In the genomic region with DNA sequence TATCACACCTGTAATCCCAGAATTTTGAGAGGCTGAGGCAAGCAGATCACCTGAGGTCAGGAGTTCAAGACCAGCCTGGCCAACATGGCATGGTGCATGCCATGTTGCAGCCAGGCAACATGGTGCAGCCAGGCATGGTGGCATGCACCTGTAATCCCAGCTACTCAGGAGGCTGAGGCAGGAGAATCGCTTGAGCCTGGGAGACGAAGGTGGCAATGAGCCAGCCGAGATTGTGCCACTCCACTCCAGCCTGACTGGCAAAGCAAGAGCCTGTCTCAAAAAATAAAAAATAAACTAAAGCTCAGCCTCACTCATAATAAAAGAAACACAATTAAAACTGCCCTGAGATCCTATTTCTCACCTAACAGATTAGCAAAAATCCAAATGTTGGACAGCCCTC, we compare ENCODE assay signal across 16 cellular contexts. TPM values are rescaled to one million over a fixed set of nuclear protein-coding genes. Genes with fewer than 3 reads are reported as not detected.
DNase-seq lines count a peak whose midpoint lies in the region; ATAC-seq and TF ChIP-seq lines count a peak whose summit lies in the region.
"Had no signal": no experiment of that assay in that cellular context is flagged by ENCODE, and none has a peak within 500 bp of the region (broad histone marks: within the 10 kb centered on the region; RNA-seq: fewer than 3 reads in every experiment).

No MANE protein-coding gene starts in this region.

- DNase-seq in GM12865 (ENCODE audit: low read depth) (no peak), MM.1S (no peak), fibroblast of pulmonary artery (ENCODE audit: low read depth) (peak; percentile 23), mesenchymal stem cell (no peak), esophagus squamous epithelium (lab: John Stamatoyannopoulos, UW) (no peak)
- no peak for DNase-seq in CD4-positive, alpha-beta memory T cell
- DNase-seq: KBM-7, NCI-H1092 treated with DMSO at 0.1 percent for 48 hours, NCI-H1436 treated with DMSO at 0.1 percent for 48 hours, NCI-H1930, NCI-H226, NCI-H510A treated with DMSO at 0.1 percent for 48 hours, NCI-H82, PC-3, Right ventricle myocardium superior had no signal

- H4K8ac ChIP-seq in mesenchymal stem cell (ENCODE audit: low read length): no peak overlapping the region

- H3K9me3 ChIP-seq in MM.1S (replicated peaks; ENCODE audit: insufficient read depth, low read length) (no peaks in the 10 kb centered on the region), mesenchymal stem cell (ENCODE audit: control insufficient read depth, low read length) (peaks cover 5% of the 10 kb centered on the region), esophagus squamous epithelium (no peaks in the 10 kb centered on the region)
- H3K9me3 ChIP-seq in CD4-positive, alpha-beta memory T cell (ENCODE audit: control insufficient read depth in 1 of 2, low read length in 2 of 2): no peaks in the 10 kb centered on the region

- H3K27me3 Mint-ChIP-seq in CD4-positive, alpha-beta memory T cell: peaks cover 0 to 2% of the 10 kb centered on the region in 2 donors

- intact Hi-C loops in esophagus squamous epithelium (cut with DNase I): loop anchor here (10.0 kb wide), 1 partner anchor 73 kb away; the partner anchor contains the start of gene TTC9B
- intact Hi-C loops in CD4-positive, alpha-beta memory T cell (cut with micrococcal nuclease): loop anchor here (5.0 to 10.0 kb wide), 2 partner anchors 53 to 166 kb away; partner anchors contain the start of gene MAP3K10

- H3K4me2 ChIP-seq in MM.1S (ENCODE audit: low read depth, low read length) (peak overlapping the region; percentile 84; the same call in 1 of the 2 replicates), mesenchymal stem cell (ENCODE audit: low read length, poor library complexity, severe bottlenecking) (no peak overlapping the region)

- TF ChIP-seq CTCF in GM12865 (IDR thresholded peaks at IDR 0.05; ENCODE audit: insufficient read depth, low read depth, low read length, missing control alignments) (no peak), MM.1S (IDR thresholded peaks at IDR 0.05; ENCODE audit: low read length) (no peak), fibroblast of pulmonary artery (IDR thresholded peaks at IDR 0.05; ENCODE audit: low read length, missing control alignments) (no peak), esophagus squamous epithelium (IDR thresholded peaks at IDR 0.05) (no peak)

- peak overlapping the region; percentile 72 for H3K4me3 ChIP-seq in GM12865 (ENCODE audit: low read depth, low read length)
- 0 out of 2 replicates have a peak overlapping the region, but pooled peaks have one; percentile 66 for H3K4me3 ChIP-seq in MM.1S (ENCODE audit: low read length)
- H3K4me3 ChIP-seq in fibroblast of pulmonary artery (replicated peaks; ENCODE audit: low read depth, low read length): no peak overlapping the region
- H3K4me3 ChIP-seq in mesenchymal stem cell (ENCODE audit: insufficient read depth in 1 of 2, low read depth in 1 of 2, low read length in 2 of 2): no peak overlapping the region
- no peak overlapping the region for H3K4me3 ChIP-seq in esophagus squamous epithelium
- no peak overlapping the region for H3K4me3 ChIP-seq in CD4-positive, alpha-beta memory T cell (ENCODE audit: low read length in 2 of 2)

- H3K14ac ChIP-seq in mesenchymal stem cell (ENCODE audit: low read length in 2 of 2): no peak overlapping the region

- H3K36me3 ChIP-seq in MM.1S (replicated peaks; ENCODE audit: insufficient read depth, low read length) (no peaks in the 10 kb centered on the region; the same call in 1 of the 2 replicates), mesenchymal stem cell (ENCODE audit: control insufficient read depth in 1 of 2, insufficient read depth in 2 of 2, low read depth in 1 of 2, low read length in 2 of 2) (no peaks in the 10 kb centered on the region), esophagus squamous epithelium (no peaks in the 10 kb centered on the region)
- H3K36me3 ChIP-seq in CD4-positive, alpha-beta memory T cell (ENCODE audit: insufficient read depth, low read length): no peaks in the 10 kb centered on the region

- H2BK5ac ChIP-seq in mesenchymal stem cell (ENCODE audit: low read depth, low read length, poor library complexity, severe bottlenecking): no peak overlapping the region

- POLR2A ChIA-PET in CD4-positive, alpha-beta memory T cell (lab: Charles Lee; ENCODE audit: partially characterized antibody): interaction anchor here (0.9 kb wide), 1 partner anchor 279 kb away, joined by 3 read pairs; no protein-coding TSS in a partner anchor

- H3K27ac ChIP-seq in MM.1S (ENCODE audit: low read length) (no peak overlapping the region; the same call in 1 of the 2 replicates), mesenchymal stem cell (ENCODE audit: low read length, poor library complexity, severe bottlenecking) (no peak overlapping the region), esophagus squamous epithelium (no peak overlapping the region)
- H3K27ac ChIP-seq in CD4-positive, alpha-beta memory T cell (ENCODE audit: low read depth, low read length): no peak overlapping the region

- no peaks in the 10 kb centered on the region for H3K36me3 Mint-ChIP-seq in CD4-positive, alpha-beta memory T cell

- 88% methylated on average over 3 of the region's 3 CpGs for WGBS in mesenchymal stem cell
- 53 to 71% methylated on average over 3 of the region's 3 CpGs for WGBS in esophagus squamous epithelium, 2 donors

- no peak overlapping the region for H2BK12ac ChIP-seq in mesenchymal stem cell (ENCODE audit: low read length in 2 of 2)

- no peak overlapping the region for H3K18ac ChIP-seq in mesenchymal stem cell (ENCODE audit: low read depth in 1 of 2, low read length in 2 of 2)

- peak overlapping the region; percentile 15 for H4K91ac ChIP-seq in mesenchymal stem cell (ENCODE audit: low read length)

- no peak overlapping the region for H2BK120ac ChIP-seq in mesenchymal stem cell (ENCODE audit: low read depth, low read length)

- peaks cover 53% of the 10 kb centered on the region for H3F3A ChIP-seq in MM.1S (ENCODE audit: insufficient read depth, low read length)

- no peak overlapping the region for H2AK5ac ChIP-seq in mesenchymal stem cell (ENCODE audit: low read length, severe bottlenecking)

- peaks cover 64% of the 10 kb centered on the region for H3K79me2 ChIP-seq in MM.1S (ENCODE audit: low read length)

- CTCF ChIA-PET in CD4-positive, alpha-beta memory T cell (lab: Charles Lee; ENCODE audit: partially characterized antibody): interaction anchor here (0.8 to 6.6 kb wide), 6 partner anchors 23 to 1456 kb away, joined by 3 to 45 read pairs (median 6); partner anchors contain the start of gene MAP3K10

- H3K4me3 Mint-ChIP-seq in CD4-positive, alpha-beta memory T cell: no peak overlapping the region

- H2BK15ac ChIP-seq in mesenchymal stem cell (ENCODE audit: low read depth, poor library complexity, severe bottlenecking): no peak overlapping the region

- no peaks in the 10 kb centered on the region for H3K9me3 Mint-ChIP-seq in CD4-positive, alpha-beta memory T cell

- H3K4me1 ChIP-seq in MM.1S (ENCODE audit: low read length) (peaks cover 42% of the 10 kb centered on the region), mesenchymal stem cell (ENCODE audit: control insufficient read depth, insufficient read depth, low read depth, low read length) (no peaks in the 10 kb centered on the region), esophagus squamous epithelium (no peaks in the 10 kb centered on the region)
- H3K4me1 ChIP-seq in CD4-positive, alpha-beta memory T cell (ENCODE audit: insufficient read depth, low read length): peaks cover 42% of the 10 kb centered on the region

- H3K4ac ChIP-seq in mesenchymal stem cell (ENCODE audit: low read depth in 1 of 2, low read length in 2 of 2): no peak overlapping the region

- no peaks in the 10 kb centered on the region for H4K20me1 ChIP-seq in MM.1S (ENCODE audit: insufficient read depth, low read length)

- peaks cover 24 to 44% (median 34%) of the 10 kb centered on the region in 4 donors for H3K4me1 Mint-ChIP-seq in CD4-positive, alpha-beta memory T cell

- no peak for ATAC-seq in HG03521 (IDR thresholded peaks at IDR 0.05; ENCODE audit: unreplicated experiment)
- ATAC-seq: PC-3 had no signal

- H3K9ac ChIP-seq in MM.1S (ENCODE audit: low read length) (no peak overlapping the region), mesenchymal stem cell (ENCODE audit: low read length) (no peak overlapping the region)

- no peak overlapping the region for H3K23ac ChIP-seq in mesenchymal stem cell (ENCODE audit: low read length in 2 of 2)

- H2AFZ ChIP-seq in MM.1S (ENCODE audit: low read length) (no peak overlapping the region), mesenchymal stem cell (ENCODE audit: low read depth, low read length) (no peak overlapping the region)

- no peak overlapping the region for H3K27ac Mint-ChIP-seq in CD4-positive, alpha-beta memory T cell

- no peaks in the 10 kb centered on the region for H3K79me1 ChIP-seq in mesenchymal stem cell (replicated peaks; ENCODE audit: low read length, poor library complexity, severe bottlenecking)

- TF ChIP-seq POLR2A in esophagus squamous epithelium (IDR thresholded peaks at IDR 0.05): no peak

- H3K27me3 ChIP-seq in MM.1S (replicated peaks; ENCODE audit: insufficient read depth, low read length) (no peaks in the 10 kb centered on the region), mesenchymal stem cell (ENCODE audit: control insufficient read depth in 1 of 2, insufficient read depth in 1 of 2, low read length in 2 of 2) (peaks cover 11% of the 10 kb centered on the region in 2 experiments), esophagus squamous epithelium (peaks cover 0 to 12% (median 0%) of the 10 kb centered on the region in 4 donors)
- no peaks in the 10 kb centered on the region for H3K27me3 ChIP-seq in CD4-positive, alpha-beta memory T cell (ENCODE audit: insufficient read depth, low read length)

- no peaks in the 10 kb centered on the region for H3K9me2 ChIP-seq in MM.1S (replicated peaks; ENCODE audit: insufficient read depth, low read length)

RNA-seq across cellular contexts. Expression of gene MAP3K10, which starts 49.7 kb away (rescaled TPM):
- polyA plus RNA-seq in mesenchymal stem cell (2013, experiment 1 of 2): 5.2 TPM
- 4.8 TPM for polyA plus RNA-seq in mesenchymal stem cell (2013, experiment 2 of 2)
- 10 to 100 TPM in 1 of 4 donors, 1 to 10 TPM in 3; 4.8 to 10.1 (median 5.3) TPM for total RNA-seq in esophagus squamous epithelium
- 10 to 100 TPM; 28.4 to 30.2 TPM for total RNA-seq in CD4-positive, alpha-beta memory T cell
- 1 to 10 TPM in 1 of 2 donors, not detected in 1; 2.0 TPM for polyA plus RNA-seq in CD4-positive, alpha-beta memory T cell

RNA-seq across cellular contexts. Expression of gene ZNF780A, which starts 50.8 kb away (rescaled TPM):
- 14.6 TPM for polyA plus RNA-seq in mesenchymal stem cell (2013, experiment 1 of 2)
- 16.6 TPM for polyA plus RNA-seq in mesenchymal stem cell (2013, experiment 2 of 2)
- 10 to 100 TPM; 12.3 to 15.6 (median 13.0) TPM for total RNA-seq in esophagus squamous epithelium
- total RNA-seq in CD4-positive, alpha-beta memory T cell: 10 to 100 TPM; 43.5 to 46.5 TPM
- polyA plus RNA-seq in CD4-positive, alpha-beta memory T cell: 10 to 100 TPM; 11.5 to 18.4 TPM

Comparison
In these comparisons a context has a peak if more than half of its experiments do, and no peak if none do; other contexts are left out.
1. H3K4me3 ChIP-seq: peak in GM12865 (single experiment) and MM.1S (single experiment); none in fibroblast of pulmonary artery (single experiment), mesenchymal stem cell (0 of 2), esophagus squamous epithelium (0 of 4) and CD4-positive, alpha-beta memory T cell (0 of 2).